14 cellular contexts compared by ENCODE assay signal in genomic region chr2:241689306-241689705, GRCh38. TPM values are rescaled to one million over a fixed set of nuclear protein-coding genes. Genes with fewer than 3 reads are reported as not detected.
A peak's percentile ranks its signal among the peaks of the same experiment; 100 is the strongest.
DNase-seq lines count a peak whose midpoint lies in the region; ATAC-seq, FAIRE-seq and TF ChIP-seq lines count a peak whose summit lies in the region.
"Had no signal": no experiment of that assay in that cellular context is flagged by ENCODE, and none has a peak within 500 bp of the region (broad histone marks: within the 10 kb centered on the region; RNA-seq: fewer than 3 reads in every experiment).

No MANE protein-coding gene starts in this region.

- no peak overlapping the region for H2AFZ ChIP-seq in K562 (ENCODE audit: low read depth, low read length)

- no peaks in the 10 kb centered on the region for H4K20me1 ChIP-seq in K562 (replicated peaks; ENCODE audit: control insufficient read depth, insufficient read depth, low read length)

- H3K9me3 Mint-ChIP-seq in activated naive CD4-positive, alpha-beta T cell treated with anti-CD3 and anti-CD28 coated beads, Interleukin-2, amount 50 U/mL, for 24 hours, result no peaks in the 10 kb centered on the region
- no peaks in the 10 kb centered on the region for H3K9me3 Mint-ChIP-seq in T-helper 2 cell treated with Interferon-gamma antibody and Interleukin-4, amounts not matched to agents 5 μg/mL and 100 μg/mL, for 36 hours
- H3K9me3 Mint-ChIP-seq in stimulated activated naive CD8-positive, alpha-beta T cell treated with anti-CD3 and anti-CD28 coated beads, Interleukin-15, amount 100 ng/mL, for 72 hours, result no peaks in the 10 kb centered on the region

- ATAC-seq in K562, result no peak
- no peak for ATAC-seq in stimulated activated naive CD8-positive, alpha-beta T cell treated with anti-CD3 and anti-CD28 coated beads, Interleukin-15, amount 100 ng/mL, for 72 hours
- no peak for ATAC-seq in left colon

- H3K36me3 Mint-ChIP-seq in activated naive CD4-positive, alpha-beta T cell treated with anti-CD3 and anti-CD28 coated beads, Interleukin-2, amount 50 U/mL, for 24 hours, result peaks cover 7% of the 10 kb centered on the region
- peaks cover 22% of the 10 kb centered on the region for H3K36me3 Mint-ChIP-seq in T-helper 2 cell treated with Interferon-gamma antibody and Interleukin-4, amounts not matched to agents 5 μg/mL and 100 μg/mL, for 36 hours (ENCODE audit: low read depth)

- peak overlapping the region; percentile 68 for H3K4me3 Mint-ChIP-seq in activated naive CD4-positive, alpha-beta T cell treated with anti-CD3 and anti-CD28 coated beads, Interleukin-2, amount 50 U/mL, for 24 hours
- H3K4me3 Mint-ChIP-seq in T-helper 2 cell treated with Interferon-gamma antibody and Interleukin-4, amounts not matched to agents 5 μg/mL and 100 μg/mL, for 36 hours, result peak overlapping the region; percentile 61
- peak overlapping the region; percentile 64 to 97 for H3K4me3 Mint-ChIP-seq in stimulated activated naive CD8-positive, alpha-beta T cell treated with anti-CD3 and anti-CD28 coated beads, Interleukin-15, amount 100 ng/mL, for 72 hours

- H3K9me3 ChIP-seq in K562 (replicated peaks; ENCODE audit: control insufficient read depth, insufficient read depth, low read depth, low read length), result no peaks in the 10 kb centered on the region

- no peak for TF ChIP-seq POLR2A in K562 (conservative IDR thresholded peaks at IDR 0.05)

- POLR2A ChIA-PET in K562 (lab: Yijun Ruan, JAX), result interaction anchor here (2.1 kb wide), 1 partner anchor 12 kb away, joined by 16 read pairs; the partner anchor contains the start of gene ING5

- DNase-seq in activated naive CD4-positive, alpha-beta T cell treated with anti-CD3 and anti-CD28 coated beads, Interleukin-2, amount 50 U/mL, for 16 hours, result no peak
- DNase-seq in T-helper 2 cell treated with Interferon-gamma antibody and Interleukin-4, amounts not matched to agents 5 μg/mL and 100 μg/mL, for 36 hours (ENCODE audit: low spot score), result no peak
- DNase-seq in K562 (ENCODE audit: extremely low read depth in 1 of 4, low spot score in 3 of 4) (no peak), D721Med (ENCODE audit: insufficient read length, low spot score) (no peak), NCI-H1436 (lab: John Stamatoyannopoulos, UW) (no peak), left colon (no peak)
- DNase-seq in stimulated activated naive CD8-positive, alpha-beta T cell treated with anti-CD3 and anti-CD28 coated beads, Interleukin-15, amount 100 ng/mL, for 72 hours, result no peak
- DNase-seq: DMS53, H9, NCI-H2029, NCI-H69, trophoblast cell had no signal

- H3K9ac ChIP-seq in K562 (ENCODE audit: insufficient read depth in 1 of 2, low read depth in 2 of 2, low read length in 2 of 2), result no peak overlapping the region

- no peaks in the 10 kb centered on the region for H3K27me3 ChIP-seq in K562 (ENCODE audit: control insufficient read depth in 2 of 2, insufficient read depth in 2 of 2, low read length in 2 of 2)

- no peaks in the 10 kb centered on the region for H3K27me3 Mint-ChIP-seq in activated naive CD4-positive, alpha-beta T cell treated with anti-CD3 and anti-CD28 coated beads, Interleukin-2, amount 50 U/mL, for 24 hours
- H3K27me3 Mint-ChIP-seq in T-helper 2 cell treated with Interferon-gamma antibody and Interleukin-4, amounts not matched to agents 5 μg/mL and 100 μg/mL, for 36 hours (ENCODE audit: low read depth), result no peaks in the 10 kb centered on the region
- H3K27me3 Mint-ChIP-seq in stimulated activated naive CD8-positive, alpha-beta T cell treated with anti-CD3 and anti-CD28 coated beads, Interleukin-15, amount 100 ng/mL, for 72 hours, result no peaks in the 10 kb centered on the region

- FAIRE-seq in K562 (lab: Jason Lieb, UNC) (peak; percentile 49), D721Med (lab: Jason Lieb, UNC) (no peak)
- FAIRE-seq: keratinocyte had no signal

- H3K36me3 ChIP-seq in K562 (ENCODE audit: control insufficient read depth, insufficient read depth, low read length), result peaks cover 39% of the 10 kb centered on the region

- no peak for TF ChIP-seq RAD21 in K562 (CRISPR knock-in tag; conservative IDR thresholded peaks at IDR 0.05 in 1 of 2, IDR thresholded peaks at IDR 0.05 in 1 of 2)

- peaks cover 39% of the 10 kb centered on the region for H3K79me2 ChIP-seq in K562 (ENCODE audit: control insufficient read depth, insufficient read depth, low read length)

- BruUV-seq in K562 (replicated peaks; lab: Mats Ljungman, UMichigan), result no TSS peak

- H3K4me2 ChIP-seq in K562 (ENCODE audit: insufficient read depth, low read length), result no peak overlapping the region

- TF ChIP-seq EP300 in K562 (IDR thresholded peaks at IDR 0.05; ENCODE audit: low read length), result no peak

- H3K4me1 Mint-ChIP-seq in activated naive CD4-positive, alpha-beta T cell treated with anti-CD3 and anti-CD28 coated beads, Interleukin-2, amount 50 U/mL, for 24 hours, result peaks cover 26% of the 10 kb centered on the region
- peaks cover 17% of the 10 kb centered on the region for H3K4me1 Mint-ChIP-seq in T-helper 2 cell treated with Interferon-gamma antibody and Interleukin-4, amounts not matched to agents 5 μg/mL and 100 μg/mL, for 36 hours (ENCODE audit: low read depth)
- H3K4me1 Mint-ChIP-seq in stimulated activated naive CD8-positive, alpha-beta T cell treated with anti-CD3 and anti-CD28 coated beads, Interleukin-15, amount 100 ng/mL, for 72 hours, result peaks cover 41% of the 10 kb centered on the region

- TF ChIP-seq CTCF in K562 (IDR thresholded peaks at IDR 0.05 in 2 of 3, conservative IDR thresholded peaks at IDR 0.05 in 1 of 3; ENCODE audit: insufficient read depth in 2 of 3, low read depth in 1 of 3, low read length in 3 of 3) (no peak), D721Med (IDR thresholded peaks at IDR 0.05; ENCODE audit: insufficient read depth, missing control alignments) (no peak)

- H3K27ac ChIP-seq in K562 (ENCODE audit: extremely low read depth, low read depth, low read length), result no peak overlapping the region

- in situ Hi-C loops in K562 (cut with MboI), result no loop called here

- CTCF ChIA-PET in K562 (lab: Yijun Ruan, JAX; ENCODE audit: low intra/inter-chr PET ratio), result no interaction called here

- WGBS in K562 (ENCODE audit: insufficient coverage, low coverage, missing lambda C conversion rate), result 91% methylated on average over 5 of the region's 10 CpGs

- no peaks in the 10 kb centered on the region for H3K9me1 ChIP-seq in K562 (ENCODE audit: control insufficient read depth, insufficient read depth, low read length)

- no peak overlapping the region for H3K4me3 ChIP-seq in K562

- peak overlapping the region; percentile 2 for H3K27ac Mint-ChIP-seq in activated naive CD4-positive, alpha-beta T cell treated with anti-CD3 and anti-CD28 coated beads, Interleukin-2, amount 50 U/mL, for 24 hours
- no peak overlapping the region for H3K27ac Mint-ChIP-seq in T-helper 2 cell treated with Interferon-gamma antibody and Interleukin-4, amounts not matched to agents 5 μg/mL and 100 μg/mL, for 36 hours
- H3K27ac Mint-ChIP-seq in stimulated activated naive CD8-positive, alpha-beta T cell treated with anti-CD3 and anti-CD28 coated beads, Interleukin-15, amount 100 ng/mL, for 72 hours, result peak overlapping the region in 1 of 2 donors; percentile 25

- H3K4me1 ChIP-seq in K562 (replicated peaks in 1 of 2; ENCODE audit: control insufficient read depth in 2 of 2, insufficient read depth in 2 of 2, low read length in 2 of 2), result peaks cover 4 to 11% of the 10 kb centered on the region in 2 experiments; a peak in 4 of 5 replicates

- intact Hi-C loops in K562 (cut with micrococcal nuclease) (loop anchor here (5.0 kb wide), 1 partner anchor 43 kb away; the partner anchor contains the start of gene D2HGDH), left colon (cut with DNase I, micrococcal nuclease) (no loop called here)

RNA-seq across cellular contexts. Expression of gene DTYMK, which starts 2.7 kb away (rescaled TPM):
- 57.7 and 95.5 TPM in 2 replicates for total RNA-seq in K562 (2011; cell fraction: chromatin; rRNA removed; ENCODE audit: low replicate concordance)
- 74.7 and 77.5 TPM in 2 replicates for total RNA-seq in K562 (2011; cell fraction: nucleolus; rRNA removed)
- 86.8 and 106 TPM in 2 replicates for total RNA-seq in K562 (2011; cell fraction: nucleoplasm; rRNA removed)
- total RNA-seq in K562 (2014; rRNA removed) (78.1 and 81.1 TPM in 2 replicates), K562 (2014; rRNA removed; fragmentation: Illumina TruSeq; extraction: Trizol) (26.5 and 31.9 TPM in 2 replicates), K562 (2015; rRNA removed; fragmentation: Illumina TruSeq; extraction: Trizol) (47.9 and 55.3 TPM in 2 replicates), K562 (2021) (83.3 and 85.0 TPM in 2 replicates), left colon (10 to 100 TPM; 13.4 to 23.7 TPM)
- polyA plus RNA-seq in K562 (2011; rRNA removed) (51.2 and 51.8 TPM in 2 replicates), K562 (2014; fragmentation: Illumina TruSeq; extraction: Trizol) (43.4 and 50.3 TPM in 2 replicates), K562 (2014; fragmentation: Nextera tagmentation; extraction: Ambion mirVana) (10 to 100 TPM in 1 of 2 experiments, 1 to 10 TPM in 1; 8.2 to 20.4 TPM), K562 (2014; rRNA removed) (68.7 and 79.5 TPM in 2 replicates)
- polyA plus RNA-seq in K562 (2011; cell fraction: cytosol; rRNA removed), result 45.7 and 67.7 TPM in 2 replicates
- 49.7 and 59.0 TPM in 2 replicates for polyA plus RNA-seq in K562 (2011; cell fraction: nucleus; rRNA removed)
- polyA plus RNA-seq in K562 (2012), result 49.1 and 64.7 TPM in 2 replicates
- 9.9 and 12.3 TPM in 2 replicates for polyA minus RNA-seq in K562 (2011; rRNA and poly(A)+ RNA removed)
- 22.5 and 22.9 TPM in 2 replicates for polyA minus RNA-seq in K562 (2011; cell fraction: cytosol; rRNA and poly(A)+ RNA removed)
- 12.9 and 17.8 TPM in 2 replicates for polyA minus RNA-seq in K562 (2011; cell fraction: nucleus; rRNA and poly(A)+ RNA removed)

RNA-seq across cellular contexts. Expression of gene ING5, which starts 12.5 kb away (rescaled TPM):
- 115 and 209 TPM in 2 replicates for total RNA-seq in K562 (2011; cell fraction: chromatin; rRNA removed; ENCODE audit: low replicate concordance)
- 112 and 114 TPM in 2 replicates for total RNA-seq in K562 (2011; cell fraction: nucleolus; rRNA removed)
- total RNA-seq in K562 (2011; cell fraction: nucleoplasm; rRNA removed), result 67.4 and 95.2 TPM in 2 replicates
- total RNA-seq in K562 (2014; rRNA removed), result 28.7 and 30.5 TPM in 2 replicates
- 23.2 and 27.9 TPM in 2 replicates for total RNA-seq in K562 (2014; rRNA removed; fragmentation: Illumina TruSeq; extraction: Trizol)
- 26.9 and 28.4 TPM in 2 replicates for total RNA-seq in K562 (2015; rRNA removed; fragmentation: Illumina TruSeq; extraction: Trizol)
- total RNA-seq in K562 (2021), result 25.1 and 27.5 TPM in 2 replicates
- 32.0 and 37.2 TPM in 2 replicates for polyA plus RNA-seq in K562 (2011; rRNA removed)
- 27.3 and 27.8 TPM in 2 replicates for polyA plus RNA-seq in K562 (2011; cell fraction: cytosol; rRNA removed)
- polyA plus RNA-seq in K562 (2011; cell fraction: nucleus; rRNA removed), result 77.4 and 82.1 TPM in 2 replicates
- polyA plus RNA-seq in K562 (2012), result 23.3 and 29.6 TPM in 2 replicates
- 21.9 and 23.2 TPM in 2 replicates for polyA plus RNA-seq in K562 (2014; fragmentation: Illumina TruSeq; extraction: Trizol)
- 10 to 100 TPM; 10.4 to 13.2 TPM for polyA plus RNA-seq in K562 (2014; fragmentation: Nextera tagmentation; extraction: Ambion mirVana)
- polyA plus RNA-seq in K562 (2014; rRNA removed), result 53.3 and 73.4 TPM in 2 replicates
- polyA minus RNA-seq in K562 (2011; rRNA and poly(A)+ RNA removed), result 33.2 and 34.8 TPM in 2 replicates
- 17.5 and 22.4 TPM in 2 replicates for polyA minus RNA-seq in K562 (2011; cell fraction: cytosol; rRNA and poly(A)+ RNA removed)
- polyA minus RNA-seq in K562 (2011; cell fraction: nucleus; rRNA and poly(A)+ RNA removed), result 22.6 and 23.5 TPM in 2 replicates
- 10 to 100 TPM; 26.7 to 27.6 TPM for total RNA-seq in left colon

RNA-seq across cellular contexts. Expression of gene D2HGDH, which starts 45.1 kb away (rescaled TPM):
- total RNA-seq in K562 (2011; cell fraction: chromatin; rRNA removed; ENCODE audit: low replicate concordance), result 47.1 and 160 TPM in 2 replicates
- total RNA-seq in K562 (2011; cell fraction: nucleolus; rRNA removed), result 99.4 and 106 TPM in 2 replicates
- 49.9 and 63.9 TPM in 2 replicates for total RNA-seq in K562 (2011; cell fraction: nucleoplasm; rRNA removed)
- total RNA-seq in K562 (2014; rRNA removed) (22.4 and 23.3 TPM in 2 replicates), K562 (2014; rRNA removed; fragmentation: Illumina TruSeq; extraction: Trizol) (1.7 and 4.4 TPM in 2 replicates), K562 (2015; rRNA removed; fragmentation: Illumina TruSeq; extraction: Trizol) (10.3 and 10.9 TPM in 2 replicates), K562 (2021) (26.0 and 30.8 TPM in 2 replicates), left colon (10 to 100 TPM; 72.8 to 75.3 TPM)
- polyA plus RNA-seq in K562 (2011; rRNA removed) (15.2 and 25.7 TPM in 2 replicates), K562 (2014; fragmentation: Illumina TruSeq; extraction: Trizol) (5.1 and 10.1 TPM in 2 replicates), K562 (2014; fragmentation: Nextera tagmentation; extraction: Ambion mirVana) (under 1 TPM; 0.39 to 0.52 TPM), K562 (2014; rRNA removed) (26.5 and 29.0 TPM in 2 replicates)
- 10.4 and 20.9 TPM in 2 replicates for polyA plus RNA-seq in K562 (2011; cell fraction: cytosol; rRNA removed)
- 136 and 197 TPM in 2 replicates for polyA plus RNA-seq in K562 (2011; cell fraction: nucleus; rRNA removed)
- 28.7 and 36.6 TPM in 2 replicates for polyA plus RNA-seq in K562 (2012)
- polyA minus RNA-seq in K562 (2011; rRNA and poly(A)+ RNA removed), result 4.4 and 10.4 TPM in 2 replicates
- polyA minus RNA-seq in K562 (2011; cell fraction: cytosol; rRNA and poly(A)+ RNA removed), result 14.4 and 21.0 TPM in 2 replicates
- 33.7 and 35.7 TPM in 2 replicates for polyA minus RNA-seq in K562 (2011; cell fraction: nucleus; rRNA and poly(A)+ RNA removed)

RNA-seq across cellular contexts. Expression of gene ATG4B, which starts 51.8 kb away (rescaled TPM):
- total RNA-seq in K562 (2011; cell fraction: chromatin; rRNA removed; ENCODE audit: low replicate concordance), result 190 and 391 TPM in 2 replicates
- total RNA-seq in K562 (2011; cell fraction: nucleolus; rRNA removed), result 192 and 201 TPM in 2 replicates
- 147 and 161 TPM in 2 replicates for total RNA-seq in K562 (2011; cell fraction: nucleoplasm; rRNA removed)
- total RNA-seq in K562 (2014; rRNA removed) (32.1 and 45.3 TPM in 2 replicates), K562 (2014; rRNA removed; fragmentation: Illumina TruSeq; extraction: Trizol) (28.9 and 36.3 TPM in 2 replicates), K562 (2015; rRNA removed; fragmentation: Illumina TruSeq; extraction: Trizol) (28.5 and 35.6 TPM in 2 replicates), K562 (2021) (51.7 and 54.9 TPM in 2 replicates), left colon (10 to 100 TPM; 90.0 to 95.9 TPM)
- polyA plus RNA-seq in K562 (2011; rRNA removed) (58.8 and 75.1 TPM in 2 replicates), K562 (2014; fragmentation: Illumina TruSeq; extraction: Trizol) (49.6 and 55.9 TPM in 2 replicates), K562 (2014; fragmentation: Nextera tagmentation; extraction: Ambion mirVana) (10 to 100 TPM in 1 of 2 experiments, 1 to 10 TPM in 1; 5.9 to 13.2 TPM), K562 (2014; rRNA removed) (47.1 and 58.1 TPM in 2 replicates)
- polyA plus RNA-seq in K562 (2011; cell fraction: cytosol; rRNA removed), result 53.1 and 78.3 TPM in 2 replicates
- polyA plus RNA-seq in K562 (2011; cell fraction: nucleus; rRNA removed), result 238 and 272 TPM in 2 replicates
- 49.9 and 50.6 TPM in 2 replicates for polyA plus RNA-seq in K562 (2012)
- 46.1 and 62.6 TPM in 2 replicates for polyA minus RNA-seq in K562 (2011; rRNA and poly(A)+ RNA removed)
- polyA minus RNA-seq in K562 (2011; cell fraction: cytosol; rRNA and poly(A)+ RNA removed), result 34.6 and 38.6 TPM in 2 replicates
- polyA minus RNA-seq in K562 (2011; cell fraction: nucleus; rRNA and poly(A)+ RNA removed), result 46.6 and 70.8 TPM in 2 replicates

RNA-seq across cellular contexts. Expression of gene THAP4, which starts 52.3 kb away (rescaled TPM):
- 16.6 and 44.7 TPM in 2 replicates for total RNA-seq in K562 (2011; cell fraction: chromatin; rRNA removed; ENCODE audit: low replicate concordance)
- 27.8 and 36.2 TPM in 2 replicates for total RNA-seq in K562 (2011; cell fraction: nucleolus; rRNA removed)
- total RNA-seq in K562 (2011; cell fraction: nucleoplasm; rRNA removed), result 21.6 and 23.1 TPM in 2 replicates
- total RNA-seq in K562 (2014; rRNA removed), result 56.2 and 79.2 TPM in 2 replicates
- 16.5 and 26.3 TPM in 2 replicates for total RNA-seq in K562 (2014; rRNA removed; fragmentation: Illumina TruSeq; extraction: Trizol)
- total RNA-seq in K562 (2015; rRNA removed; fragmentation: Illumina TruSeq; extraction: Trizol), result 50.1 and 50.5 TPM in 2 replicates
- total RNA-seq in K562 (2021), result 60.9 and 65.9 TPM in 2 replicates
- polyA plus RNA-seq in K562 (2011; rRNA removed), result 25.6 and 33.3 TPM in 2 replicates
- 32.2 and 65.6 TPM in 2 replicates for polyA plus RNA-seq in K562 (2011; cell fraction: cytosol; rRNA removed)
- polyA plus RNA-seq in K562 (2011; cell fraction: nucleus; rRNA removed), result 19.3 and 26.4 TPM in 2 replicates
- polyA plus RNA-seq in K562 (2012), result 42.1 and 45.0 TPM in 2 replicates
- 44.1 and 73.5 TPM in 2 replicates for polyA plus RNA-seq in K562 (2014; fragmentation: Illumina TruSeq; extraction: Trizol)
- polyA plus RNA-seq in K562 (2014; fragmentation: Nextera tagmentation; extraction: Ambion mirVana), result 1 to 10 TPM; 8.6 to 9.2 TPM
- polyA plus RNA-seq in K562 (2014; rRNA removed), result 43.9 and 49.2 TPM in 2 replicates
- polyA minus RNA-seq in K562 (2011; rRNA and poly(A)+ RNA removed), result 14.2 and 18.5 TPM in 2 replicates
- polyA minus RNA-seq in K562 (2011; cell fraction: cytosol; rRNA and poly(A)+ RNA removed), result 25.8 and 30.1 TPM in 2 replicates
- 12.4 and 12.9 TPM in 2 replicates for polyA minus RNA-seq in K562 (2011; cell fraction: nucleus; rRNA and poly(A)+ RNA removed)
- 10 to 100 TPM; 86.0 to 86.7 TPM for total RNA-seq in left colon
